ENCODE assay signal across 24 cellular contexts in genomic region chr5:57627661-57628060, GRCh38.
"Had no signal": no experiment of that assay in that cellular context is flagged by ENCODE, and none has a peak within 500 bp of the region (broad histone marks: within the 10 kb centered on the region; RNA-seq: fewer than 3 reads in every experiment).

No MANE protein-coding gene starts in this region.

- H3K79me2 ChIP-seq: parathyroid adenoma had no signal

- H3K4me3 ChIP-seq: neural progenitor cell, ovary, psoas muscle, right lobe of liver, sigmoid colon, stomach, thoracic aorta, thyroid gland, tibial nerve, upper lobe of left lung, vagina had no signal

- H3K9ac ChIP-seq: neural progenitor cell, parathyroid adenoma had no signal

- ATAC-seq: right cardiac atrium; right lobe of liver; stimulated activated effector memory CD8-positive, alpha-beta T cell treated with anti-CD3 and anti-CD28 coated beads, Interleukin-12 subunit alpha, Interleukin-12 subunit beta, amount 100 ng/mL, for 72 hours; stimulated activated naive B cell treated with anti-CD40 and anti-IgM and Interleukin-4, amounts not matched to agents 10 μg/mL and 1 μg/mL and 100 μg/mL, for 72 hours had no signal

- H3K4me2 ChIP-seq: neural progenitor cell had no signal

- H3K4me1 ChIP-seq: neural progenitor cell, parathyroid adenoma, psoas muscle, right lobe of liver, sigmoid colon, stomach, thyroid gland, tibial nerve, upper lobe of left lung, vagina had no signal

- H3K27me3 ChIP-seq: neural progenitor cell, ovary, right lobe of liver, sigmoid colon, stomach, thyroid gland, tibial nerve, upper lobe of left lung, vagina had no signal

- H3K9me3 ChIP-seq: ovary, psoas muscle, right lobe of liver, sigmoid colon, stomach, thoracic aorta, thyroid gland, tibial nerve, upper lobe of left lung, vagina had no signal

- H2AFZ ChIP-seq: neural progenitor cell, parathyroid adenoma had no signal

- H3K36me3 ChIP-seq: neural progenitor cell, ovary, right lobe of liver, sigmoid colon, stomach, thoracic aorta, thyroid gland, tibial nerve, upper lobe of left lung, vagina had no signal

- H3K27ac ChIP-seq: neural progenitor cell, ovary, parathyroid adenoma, psoas muscle, right lobe of liver, sigmoid colon, stomach, thoracic aorta, thyroid gland, tibial nerve, upper lobe of left lung, vagina had no signal

- DNase-seq: occipital lobe; ovary; posterior cingulate gyrus; psoas muscle; right cardiac atrium; right lobe of liver; sigmoid colon; small intestine; stimulated activated CD4-positive, alpha-beta T cell treated with anti-CD3 and anti-CD28 coated beads, Interleukin-15, amount 100 ng/mL, for 24 hours; stimulated activated CD4-positive, alpha-beta T cell treated with anti-CD3 and anti-CD28 coated beads, Interleukin-2, amount 100 ng/mL, for 24 hours; stimulated activated CD4-positive, alpha-beta T cell treated with anti-CD3 and anti-CD28 coated beads, Interleukin-2, amount 100 ng/mL, for 48 hours; stimulated activated CD4-positive, alpha-beta T cell treated with anti-CD3 and anti-CD28 coated beads, Interleukin-4, amount 100 ng/mL, for 24 hours; stimulated activated naive B cell treated with anti-CD40 and anti-IgM and Interleukin-4, amounts not matched to agents 10 μg/mL and 1 μg/mL and 100 μg/mL, for 72 hours; stimulated activated naive CD4-positive, alpha-beta T cell treated with Interleukin-2 at 50 U/mL for 16 hours; stomach; thyroid gland; trophoblast cell; upper lobe of left lung had no signal
